ENCODE assay signal across 20 cellular contexts in genomic region chr18:12692206-12692605, GRCh38.
"Had no signal": no experiment of that assay in that cellular context is flagged by ENCODE, and none has a peak within 500 bp of the region (broad histone marks: within the 10 kb centered on the region; RNA-seq: fewer than 3 reads in every experiment).

No MANE protein-coding gene starts in this region.

- H3K9me3 ChIP-seq: body of pancreas, gastroesophageal sphincter, heart left ventricle, prostate gland, SJCRH30, testis, upper lobe of left lung had no signal

- H3K27ac Mint-ChIP-seq: activated CD4-positive, alpha-beta memory T cell treated with anti-CD3 and anti-CD28 coated beads, Interleukin-2, amount 10 ng/mL, durations not matched to agents 7 days and 5 days; neural progenitor cell; T-helper 17 cell had no signal

- H3K27me3 Mint-ChIP-seq: activated CD4-positive, alpha-beta memory T cell treated with anti-CD3 and anti-CD28 coated beads, Interleukin-2, amount 10 ng/mL, durations not matched to agents 7 days and 5 days; naive thymus-derived CD4-positive, alpha-beta T cell; T-helper 17 cell had no signal

- H3K4me1 Mint-ChIP-seq: neural progenitor cell had no signal

- H3K9me3 Mint-ChIP-seq: activated CD4-positive, alpha-beta memory T cell treated with anti-CD3 and anti-CD28 coated beads, Interleukin-2, amount 10 ng/mL, durations not matched to agents 7 days and 5 days; neural progenitor cell had no signal

- ATAC-seq: body of pancreas; gastroesophageal sphincter; heart left ventricle; naive thymus-derived CD4-positive, alpha-beta T cell; right cardiac atrium; T-helper 17 cell had no signal

- H3K27ac ChIP-seq: body of pancreas, gastroesophageal sphincter, heart left ventricle, neural progenitor cell, prostate gland, SJCRH30, skin epidermis, testis, upper lobe of left lung, WERI-Rb-1 had no signal

- H3K4me2 ChIP-seq: neural progenitor cell had no signal

- H3K4me3 ChIP-seq: body of pancreas, gastroesophageal sphincter, heart left ventricle, neural progenitor cell, prostate gland, SJCRH30, skin epidermis, testis, upper lobe of left lung had no signal

- H3K4me3 Mint-ChIP-seq: activated CD4-positive, alpha-beta memory T cell treated with anti-CD3 and anti-CD28 coated beads, Interleukin-2, amount 10 ng/mL, durations not matched to agents 7 days and 5 days; neural progenitor cell; T-helper 17 cell had no signal

- DNase-seq: activated CD4-positive, alpha-beta memory T cell treated with anti-CD3 and anti-CD28 coated beads, Interleukin-2, amount 10 ng/mL, durations not matched to agents 7 days and 5 days; activated CD4-positive, alpha-beta T cell treated with anti-CD3 and anti-CD28 coated beads for 1 hour; activated T-cell treated with anti-CD3 and anti-CD28 coated beads, Interleukin-2, amount 50 U/mL, for 48 hours; body of pancreas; caudate nucleus; heart left ventricle; mesenchymal stem cell; naive thymus-derived CD4-positive, alpha-beta T cell; right cardiac atrium; SJCRH30; stimulated activated CD4-positive, alpha-beta T cell treated with anti-CD3 and anti-CD28 coated beads, Interleukin-15, amount 100 ng/mL, for 24 hours; stimulated activated CD4-positive, alpha-beta T cell treated with anti-CD3 and anti-CD28 coated beads, Interleukin-2, amount 100 ng/mL, for 48 hours; T-helper 17 cell; testis; upper lobe of left lung; WERI-Rb-1 had no signal

- H2AFZ ChIP-seq: neural progenitor cell had no signal

- H3K36me3 ChIP-seq: prostate gland, SJCRH30 had no signal

- H3K9ac ChIP-seq: neural progenitor cell had no signal

- H3K27me3 ChIP-seq: body of pancreas, gastroesophageal sphincter, heart left ventricle, neural progenitor cell, SJCRH30, testis, upper lobe of left lung had no signal

- H3K4me1 ChIP-seq: gastroesophageal sphincter, heart left ventricle, neural progenitor cell, prostate gland, SJCRH30, testis, upper lobe of left lung had no signal
